ENCODE assay signal across 8 cellular contexts in genomic region chr1:230067441-230067870, GRCh38. TPM values are rescaled to one million over a fixed set of nuclear protein-coding genes. Genes with fewer than 3 reads are reported as not detected.
DNase-seq lines count a peak whose midpoint lies in the region; ATAC-seq and TF ChIP-seq lines count a peak whose summit lies in the region.

No MANE protein-coding gene starts in this region.

- TF ChIP-seq CTCF in Calu3 (IDR thresholded peaks at IDR 0.05; ENCODE audit: unreplicated experiment) (no peak), osteoblast (IDR thresholded peaks at IDR 0.05; ENCODE audit: extremely low read depth, low read depth, low read length) (no peak)

- peaks cover 36% of the 10 kb centered on the region for H4K20me1 ChIP-seq in osteoblast (ENCODE audit: insufficient read depth, low read length)

- H3K9me3 ChIP-seq in HUES64 (ENCODE audit: insufficient read depth, low read depth, low read length): peaks cover 2% of the 10 kb centered on the region; the same call in 1 of the 2 replicates
- H3K9me3 ChIP-seq in osteoblast (ENCODE audit: low read depth, low read length): no peaks in the 10 kb centered on the region

- intact Hi-C loops in Calu3 (cut with micrococcal nuclease; ENCODE audit: unreplicated experiment): loop anchor here (5.0 kb wide), 1 partner anchor 100 kb away; no protein-coding TSS in a partner anchor
- intact Hi-C loops in activated T-helper 1 cell treated with anti-CD3 and anti-CD28 coated beads, Interleukin-12 subunit alpha, Interleukin-12 subunit beta, Interleukin-2, Interleukin-4 antibody, amounts not matched to agents 30 ng/mL and 10 ng/mL and 1 ng/mL, durations not matched to agents 14 hours and 24 hours and 36 hours (cut with micrococcal nuclease): loop anchor here (1.0 to 10.0 kb wide), 7 partner anchors 60 to 1177 kb away; partner anchors contain the start of genes COG2, GNPAT, TAF5L and URB2

- ATAC-seq in GM19438 (IDR thresholded peaks at IDR 0.05; ENCODE audit: low read depth, unreplicated experiment) (peak; percentile 25), GM18870 (IDR thresholded peaks at IDR 0.05; ENCODE audit: unreplicated experiment) (no peak)

- H3K4me1 ChIP-seq in HUES64 (ENCODE audit: insufficient read depth, low read length) (peaks cover 25% of the 10 kb centered on the region), osteoblast (ENCODE audit: insufficient read depth, low read length) (peaks cover 28% of the 10 kb centered on the region)

- H3K9me3 Mint-ChIP-seq in Calu3 (ENCODE audit: low read depth, unreplicated experiment): peaks cover 6% of the 10 kb centered on the region
- peaks cover 7% of the 10 kb centered on the region for H3K9me3 Mint-ChIP-seq in activated T-helper 1 cell treated with anti-CD3 and anti-CD28 coated beads, Interleukin-12 subunit alpha, Interleukin-12 subunit beta, Interleukin-2, Interleukin-4 antibody, amounts not matched to agents 30 ng/mL and 10 ng/mL and 1 ng/mL, durations not matched to agents 14 hours and 24 hours and 36 hours

- H3K4me3 ChIP-seq in HUES64 (ENCODE audit: low read length): peak overlapping the region; percentile 86
- peak overlapping the region; percentile 94 for H3K4me3 ChIP-seq in osteoblast (ENCODE audit: insufficient read depth, low read length)

- WGBS in HUES64: under 1% methylated on average over 41 of the region's 41 CpGs

- H2AFZ ChIP-seq in osteoblast (ENCODE audit: low read length): peak overlapping the region; percentile 62

- CTCF ChIA-PET in Calu3 (lab: Charles Lee): interaction anchor here (0.6 kb wide), 1 partner anchor 39 kb away, joined by 3 read pairs; no protein-coding TSS in a partner anchor

- H3K36me3 Mint-ChIP-seq in Calu3 (ENCODE audit: insufficient read depth, unreplicated experiment): peaks cover 26% of the 10 kb centered on the region
- H3K36me3 Mint-ChIP-seq in activated T-helper 1 cell treated with anti-CD3 and anti-CD28 coated beads, Interleukin-12 subunit alpha, Interleukin-12 subunit beta, Interleukin-2, Interleukin-4 antibody, amounts not matched to agents 30 ng/mL and 10 ng/mL and 1 ng/mL, durations not matched to agents 14 hours and 24 hours and 36 hours (ENCODE audit: low read depth): peaks cover 17% of the 10 kb centered on the region

- BruUV-seq in Calu3 (replicated peaks; lab: Mats Ljungman, UMichigan): no TSS peak

- H3K9ac ChIP-seq in HUES64 (ENCODE audit: low read depth, low read length): peak overlapping the region; percentile 75

- H3K4me3 Mint-ChIP-seq in Calu3 (ENCODE audit: low read depth, unreplicated experiment): peak overlapping the region; percentile 99
- peak overlapping the region; percentile 93 for H3K4me3 Mint-ChIP-seq in activated T-helper 1 cell treated with anti-CD3 and anti-CD28 coated beads, Interleukin-12 subunit alpha, Interleukin-12 subunit beta, Interleukin-2, Interleukin-4 antibody, amounts not matched to agents 30 ng/mL and 10 ng/mL and 1 ng/mL, durations not matched to agents 14 hours and 24 hours and 36 hours

- H3K27ac ChIP-seq in HUES64 (ENCODE audit: low read depth, low read length) (peak overlapping the region; percentile 83; the same call in 1 of the 2 replicates), osteoblast (ENCODE audit: low read depth, low read length) (peak overlapping the region; percentile 92)

- H3K27me3 ChIP-seq in HUES64 (ENCODE audit: insufficient read depth, low read length) (peaks cover 17% of the 10 kb centered on the region), osteoblast (ENCODE audit: insufficient read depth, low read length) (no peaks in the 10 kb centered on the region)

- peaks cover 51% of the 10 kb centered on the region for H3K79me2 ChIP-seq in osteoblast (ENCODE audit: insufficient read depth, low read length)

- H3K36me3 ChIP-seq in HUES64 (ENCODE audit: insufficient read depth, low read length) (no peaks in the 10 kb centered on the region), osteoblast (ENCODE audit: insufficient read depth, low read length) (no peaks in the 10 kb centered on the region)

- peak overlapping the region; percentile 52 for H3K27ac Mint-ChIP-seq in Calu3 (ENCODE audit: unreplicated experiment)
- peak overlapping the region; percentile 89 for H3K27ac Mint-ChIP-seq in activated T-helper 1 cell treated with anti-CD3 and anti-CD28 coated beads, Interleukin-12 subunit alpha, Interleukin-12 subunit beta, Interleukin-2, Interleukin-4 antibody, amounts not matched to agents 30 ng/mL and 10 ng/mL and 1 ng/mL, durations not matched to agents 14 hours and 24 hours and 36 hours

- peaks cover 34% of the 10 kb centered on the region for H3K4me1 Mint-ChIP-seq in Calu3 (ENCODE audit: low read depth, unreplicated experiment)
- peaks cover 54% of the 10 kb centered on the region for H3K4me1 Mint-ChIP-seq in activated T-helper 1 cell treated with anti-CD3 and anti-CD28 coated beads, Interleukin-12 subunit alpha, Interleukin-12 subunit beta, Interleukin-2, Interleukin-4 antibody, amounts not matched to agents 30 ng/mL and 10 ng/mL and 1 ng/mL, durations not matched to agents 14 hours and 24 hours and 36 hours (ENCODE audit: low read depth)

- peak overlapping the region; percentile 90 for H3K4me2 ChIP-seq in osteoblast (ENCODE audit: insufficient read depth, low read length)

- DNase-seq in Calu3 (peak; percentile 27), glomerular visceral epithelial cell (ENCODE audit: extremely low spot score) (peak; percentile 36), osteoblast (ENCODE audit: insufficient read length, low spot score, missing footprints) (peak; percentile 91), epidermal melanocyte (ENCODE audit: insufficient read length, low spot score) (no peak)
- peak; percentile 15 for DNase-seq in activated T-helper 1 cell treated with anti-CD3 and anti-CD28 coated beads, Interleukin-12 subunit alpha, Interleukin-12 subunit beta, Interleukin-2, Interleukin-4 antibody, amounts not matched to agents 30 ng/mL and 10 ng/mL and 1 ng/mL, durations not matched to agents 14 hours and 24 hours and 36 hours (ENCODE audit: low spot score)

- no peaks in the 10 kb centered on the region for H3K27me3 Mint-ChIP-seq in Calu3 (ENCODE audit: unreplicated experiment)
- no peaks in the 10 kb centered on the region for H3K27me3 Mint-ChIP-seq in activated T-helper 1 cell treated with anti-CD3 and anti-CD28 coated beads, Interleukin-12 subunit alpha, Interleukin-12 subunit beta, Interleukin-2, Interleukin-4 antibody, amounts not matched to agents 30 ng/mL and 10 ng/mL and 1 ng/mL, durations not matched to agents 14 hours and 24 hours and 36 hours (ENCODE audit: insufficient read depth)

RNA-seq across cellular contexts. Expression of gene GALNT2, which starts 0.4 kb away (rescaled TPM):
- total RNA-seq in Calu3 (2022) (136 and 141 TPM in 2 replicates), osteoblast (81.9 and 83.2 TPM in 2 replicates)
- polyA plus RNA-seq in HUES64 (2013, experiment 1 of 2): 47.1 TPM
- polyA plus RNA-seq in HUES64 (2013, experiment 2 of 2): 54.1 TPM
- total RNA-seq in activated T-helper 1 cell treated with anti-CD3 and anti-CD28 coated beads, Interleukin-12 subunit alpha, Interleukin-12 subunit beta, Interleukin-2, Interleukin-4 antibody, amounts not matched to agents 30 ng/mL and 10 ng/mL and 1 ng/mL, durations not matched to agents 14 hours and 24 hours and 36 hours: 67.6 and 67.9 TPM in 2 replicates
